In the genomic region with DNA sequence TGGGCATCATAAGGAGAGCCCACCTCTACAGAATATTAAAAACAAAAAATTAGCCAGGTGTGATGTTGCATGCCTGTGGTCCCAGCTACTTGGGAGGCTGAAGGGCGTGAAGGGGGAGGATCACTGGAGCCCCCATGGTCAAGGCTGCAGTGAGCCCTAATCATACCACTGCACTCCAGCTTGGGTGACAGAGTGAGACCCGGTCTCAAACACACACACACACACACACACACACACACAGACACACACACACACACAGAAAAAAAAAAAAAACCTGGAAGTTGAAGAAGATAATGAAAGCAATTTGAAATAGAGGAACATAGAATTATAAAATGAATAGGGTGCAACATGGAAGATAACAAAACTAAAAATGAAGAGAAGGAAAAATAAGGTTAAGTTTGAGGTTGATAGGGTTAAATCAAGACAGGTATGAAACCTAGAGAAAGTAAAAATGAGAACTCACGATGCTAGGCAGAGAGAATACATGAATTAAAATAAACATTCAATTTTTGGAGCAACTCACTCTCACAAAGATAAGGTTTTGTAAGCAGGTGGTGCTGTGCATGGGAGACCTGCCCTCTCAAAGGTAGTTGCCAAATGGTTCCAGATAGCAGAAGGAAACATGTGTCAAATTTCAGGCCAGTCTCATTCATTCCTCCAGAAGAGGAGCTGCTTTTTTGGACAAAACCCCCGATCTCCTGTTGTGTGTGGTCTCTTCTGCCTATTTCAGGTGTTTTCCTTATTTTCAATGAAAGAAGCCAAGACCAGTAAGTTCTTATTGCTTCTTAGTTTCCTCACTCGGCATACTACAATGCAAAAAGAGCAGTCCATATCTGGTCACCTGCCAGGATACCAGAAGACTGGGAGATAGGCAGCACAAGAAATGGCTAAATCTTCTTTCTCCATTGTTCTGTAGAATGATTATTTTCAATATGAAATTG, we compare ENCODE assay signal across 1 cellular context.
TF ChIP-seq lines count a peak whose summit lies in the region.

No MANE protein-coding gene starts in this region.

TF ChIP-seq in K562, 482 proteins besides CTCF, POLR2A, EP300 and RAD21 (continued from another document and continues in another):
- peak; percentile 91 for TF ChIP-seq PRDM10 (IDR thresholded peaks at IDR 0.05; ENCODE audit: partially characterized antibody)
- TF ChIP-seq ZNF212 (CRISPR knock-in tag; IDR thresholded peaks at IDR 0.05): no peak
- TF ChIP-seq, protein P1, sequence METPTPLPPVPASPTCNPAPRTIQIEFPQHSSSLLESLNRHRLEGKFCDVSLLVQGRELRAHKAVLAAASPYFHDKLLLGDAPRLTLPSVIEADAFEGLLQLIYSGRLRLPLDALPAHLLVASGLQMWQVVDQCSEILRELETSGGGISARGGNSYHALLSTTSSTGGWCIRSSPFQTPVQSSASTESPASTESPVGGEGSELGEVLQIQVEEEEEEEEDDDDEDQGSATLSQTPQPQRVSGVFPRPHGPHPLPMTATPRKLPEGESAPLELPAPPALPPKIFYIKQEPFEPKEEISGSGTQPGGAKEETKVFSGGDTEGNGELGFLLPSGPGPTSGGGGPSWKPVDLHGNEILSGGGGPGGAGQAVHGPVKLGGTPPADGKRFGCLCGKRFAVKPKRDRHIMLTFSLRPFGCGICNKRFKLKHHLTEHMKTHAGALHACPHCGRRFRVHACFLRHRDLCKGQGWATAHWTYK (CRISPR knock-in tag; IDR thresholded peaks at IDR 0.05): no peak
- TF ChIP-seq SOX6 (IDR thresholded peaks at IDR 0.05): 0 out of 2 replicates have a peak, but pooled peaks have one; percentile 22
- no peak for TF ChIP-seq CREB1 (IDR thresholded peaks at IDR 0.05)
- TF ChIP-seq CREB1 (CRISPR knock-in tag; IDR thresholded peaks at IDR 0.05): no peak
- no peak for TF ChIP-seq RFX5 (IDR thresholded peaks at IDR 0.05; ENCODE audit: low read depth, low read length)
- TF ChIP-seq, protein P2, sequence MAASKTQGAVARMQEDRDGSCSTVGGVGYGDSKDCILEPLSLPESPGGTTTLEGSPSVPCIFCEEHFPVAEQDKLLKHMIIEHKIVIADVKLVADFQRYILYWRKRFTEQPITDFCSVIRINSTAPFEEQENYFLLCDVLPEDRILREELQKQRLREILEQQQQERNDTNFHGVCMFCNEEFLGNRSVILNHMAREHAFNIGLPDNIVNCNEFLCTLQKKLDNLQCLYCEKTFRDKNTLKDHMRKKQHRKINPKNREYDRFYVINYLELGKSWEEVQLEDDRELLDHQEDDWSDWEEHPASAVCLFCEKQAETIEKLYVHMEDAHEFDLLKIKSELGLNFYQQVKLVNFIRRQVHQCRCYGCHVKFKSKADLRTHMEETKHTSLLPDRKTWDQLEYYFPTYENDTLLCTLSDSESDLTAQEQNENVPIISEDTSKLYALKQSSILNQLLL (CRISPR knock-in tag; IDR thresholded peaks at IDR 0.05; ENCODE audit: borderline replicate concordance): no peak
- TF ChIP-seq, protein P3, sequence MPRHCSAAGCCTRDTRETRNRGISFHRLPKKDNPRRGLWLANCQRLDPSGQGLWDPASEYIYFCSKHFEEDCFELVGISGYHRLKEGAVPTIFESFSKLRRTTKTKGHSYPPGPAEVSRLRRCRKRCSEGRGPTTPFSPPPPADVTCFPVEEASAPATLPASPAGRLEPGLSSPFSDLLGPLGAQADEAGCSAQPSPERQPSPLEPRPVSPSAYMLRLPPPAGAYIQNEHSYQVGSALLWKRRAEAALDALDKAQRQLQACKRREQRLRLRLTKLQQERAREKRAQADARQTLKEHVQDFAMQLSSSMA (CRISPR knock-in tag; IDR thresholded peaks at IDR 0.05): no peak
- TF ChIP-seq TFAP4 (CRISPR knock-in tag; IDR thresholded peaks at IDR 0.05; ENCODE audit: borderline replicate concordance): no peak
- TF ChIP-seq E2F6 (IDR thresholded peaks at IDR 0.05; ENCODE audit: borderline replicate concordance in 1 of 2, extremely low read depth in 1 of 2, insufficient read depth in 1 of 2, insufficient read length in 1 of 2, low read depth in 1 of 2, low read length in 1 of 2, poor library complexity in 1 of 2, severe bottlenecking in 1 of 2): peak in 1 of 2 experiments; percentile 14
- no peak for TF ChIP-seq ZNF444 (CRISPR knock-in tag; IDR thresholded peaks at IDR 0.05)
- no peak for TF ChIP-seq E4F1 (CRISPR knock-in tag; IDR thresholded peaks at IDR 0.05; ENCODE audit: borderline replicate concordance)
- no peak for TF ChIP-seq KDM2B (CRISPR knock-in tag; IDR thresholded peaks at IDR 0.05)
- no peak for TF ChIP-seq FOXM1 (IDR thresholded peaks at IDR 0.05; ENCODE audit: low read depth)
- no peak for TF ChIP-seq FOXM1 (CRISPR knock-in tag; IDR thresholded peaks at IDR 0.05; ENCODE audit: low read depth)
- TF ChIP-seq, protein P4, sequence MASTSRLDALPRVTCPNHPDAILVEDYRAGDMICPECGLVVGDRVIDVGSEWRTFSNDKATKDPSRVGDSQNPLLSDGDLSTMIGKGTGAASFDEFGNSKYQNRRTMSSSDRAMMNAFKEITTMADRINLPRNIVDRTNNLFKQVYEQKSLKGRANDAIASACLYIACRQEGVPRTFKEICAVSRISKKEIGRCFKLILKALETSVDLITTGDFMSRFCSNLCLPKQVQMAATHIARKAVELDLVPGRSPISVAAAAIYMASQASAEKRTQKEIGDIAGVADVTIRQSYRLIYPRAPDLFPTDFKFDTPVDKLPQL (IDR thresholded peaks at IDR 0.05; ENCODE audit: extremely low read depth, insufficient read length): no peak
- TF ChIP-seq SAFB2 (IDR thresholded peaks at IDR 0.05; ENCODE audit: borderline replicate concordance, low read depth, low read length, severe bottlenecking): no peak
- TF ChIP-seq PTRF (tag; IDR thresholded peaks at IDR 0.05): no peak
- no peak for TF ChIP-seq KDM5B (IDR thresholded peaks at IDR 0.05; ENCODE audit: insufficient replicate concordance, low read depth, low read length)
- TF ChIP-seq TEAD1 (CRISPR knock-in tag; IDR thresholded peaks at IDR 0.05): no peak
- TF ChIP-seq ZNF282 (CRISPR knock-in tag; IDR thresholded peaks at IDR 0.05): no peak
- no peak for TF ChIP-seq SMAD3 (CRISPR knock-in tag; conservative IDR thresholded peaks at IDR 0.05)
- peak; percentile 74 for TF ChIP-seq SMARCE1 (IDR thresholded peaks at IDR 0.05)
- peak; percentile 76 for TF ChIP-seq DPF2 (IDR thresholded peaks at IDR 0.05)
- TF ChIP-seq HNRNPL (IDR thresholded peaks at IDR 0.05; ENCODE audit: low read depth, low read length): no peak
- no peak for TF ChIP-seq ZNF696 (CRISPR knock-in tag; conservative IDR thresholded peaks at IDR 0.05)
- no peak for TF ChIP-seq DLX4 (CRISPR knock-in tag; IDR thresholded peaks at IDR 0.05)
- no peak for TF ChIP-seq SP2 (IDR thresholded peaks at IDR 0.05; ENCODE audit: extremely low read depth, low read depth, low read length, poor library complexity, severe bottlenecking)
- no peak for TF ChIP-seq SRF (CRISPR knock-in tag; IDR thresholded peaks at IDR 0.05)
